10 cellular contexts compared by ENCODE assay signal in genomic region chr2:119126650-119127049, GRCh38. TPM values are rescaled to one million over a fixed set of nuclear protein-coding genes. Genes with fewer than 3 reads are reported as not detected.
A peak's percentile ranks its signal among the peaks of the same experiment; 100 is the strongest.
DNase-seq lines count a peak whose midpoint lies in the region; ATAC-seq and TF ChIP-seq lines count a peak whose summit lies in the region.
"Had no signal": no experiment of that assay in that cellular context is flagged by ENCODE, and none has a peak within 500 bp of the region (broad histone marks: within the 10 kb centered on the region; RNA-seq: fewer than 3 reads in every experiment).

No MANE protein-coding gene starts in this region.

- TF ChIP-seq CTCF in GM12864 (IDR thresholded peaks at IDR 0.05; ENCODE audit: low read depth, low read length, missing control alignments) (peak; percentile 78), left lung (IDR thresholded peaks at IDR 0.05) (peak; percentile 17 to 38)

- H3K9me3 ChIP-seq in left lung: no peaks in the 10 kb centered on the region

- peaks cover 0 to 79% of the 10 kb centered on the region in 2 donors for H3K27me3 ChIP-seq in left lung

- H3K27ac ChIP-seq in left lung: no peak overlapping the region

- no peak overlapping the region for H3K4me3 ChIP-seq in GM12864 (ENCODE audit: low read depth, low read length)
- no peak overlapping the region for H3K4me3 ChIP-seq in left lung

- DNase-seq in GM12864 (ENCODE audit: low read depth): no peak
- DNase-seq in LoVo (ENCODE audit: low spot score): peak; percentile 10
- DNase-seq in activated T-cell treated with anti-CD3 and anti-CD28 coated beads for 48 hours (ENCODE audit: low read depth): peak; percentile 21
- DNase-seq in left lung: peak; percentile 36 to 86
- DNase-seq in mucosa of gallbladder (ENCODE audit: low spot score): no peak
- DNase-seq in retina: no peak
- DNase-seq: naive B cell had no signal

- intact Hi-C loops in left lung (cut with DNase I): no loop called here

- peak; percentile 61 for ATAC-seq in left lung
- ATAC-seq in GM21528 (IDR thresholded peaks at IDR 0.05; ENCODE audit: low FRiP score, unreplicated experiment): no peak
- no peak for ATAC-seq in HG03354 (IDR thresholded peaks at IDR 0.05; ENCODE audit: poor library complexity, severe bottlenecking, unreplicated experiment)

- H3K4me1 ChIP-seq in left lung: no peaks in the 10 kb centered on the region

- H3K36me3 ChIP-seq in left lung: no peaks in the 10 kb centered on the region

RNA-seq across cellular contexts. Expression of gene C1QL2, which starts 31.9 kb away (rescaled TPM):
- total RNA-seq in left lung: not detected
- not detected for total RNA-seq in mucosa of gallbladder
- total RNA-seq: T-helper 2 cell treated with Interferon-gamma antibody and Interleukin-4, amounts not matched to agents 100 ng/mL and 5 ng/mL, for 36 hours had no signal

Comparison
In these comparisons a context has a peak if more than half of its experiments do, and no peak if none do; other contexts are left out.
1. DNase-seq: peak in LoVo (single experiment), activated T-cell treated with anti-CD3 and anti-CD28 coated beads for 48 hours (single experiment) and left lung (2 of 2); none in GM12864 (single experiment), mucosa of gallbladder (single experiment) and retina (single experiment).